In genomic region chr2:178238750-178239149, GRCh38 we compare ENCODE assay signal across 18 cellular contexts.
"Had no signal": no experiment of that assay in that cellular context is flagged by ENCODE, and none has a peak within 500 bp of the region (broad histone marks: within the 10 kb centered on the region; RNA-seq: fewer than 3 reads in every experiment).

No MANE protein-coding gene starts in this region.

- ATAC-seq: gastrocnemius medialis; mucosa of descending colon; natural killer cell treated with Interleukin-12 subunit alpha and Interleukin-12 subunit beta and Interleukin-15 and Interleukin-18, amount 100 ng/mL, for 72 hours; stimulated activated memory B cell treated with anti-CD40 and anti-IgM and Interleukin-4, amounts not matched to agents 10 μg/mL and 1 μg/mL and 100 μg/mL, for 72 hours; upper lobe of right lung had no signal

- H3K27ac ChIP-seq: neutrophil, parathyroid adenoma, sigmoid colon, suprapubic skin, transverse colon, upper lobe of right lung, uterus had no signal

- H3K4me3 ChIP-seq: gastrocnemius medialis, mucosa of descending colon, right atrium auricular region, sigmoid colon, suprapubic skin, transverse colon, upper lobe of right lung, uterus had no signal

- H3K36me3 ChIP-seq: gastrocnemius medialis, neutrophil, right atrium auricular region, sigmoid colon, suprapubic skin, transverse colon, upper lobe of right lung, uterus had no signal

- H2AFZ ChIP-seq: parathyroid adenoma had no signal

- H3K9me3 ChIP-seq: gastrocnemius medialis, mucosa of descending colon, neutrophil, right atrium auricular region, sigmoid colon, suprapubic skin, transverse colon, upper lobe of right lung, uterus had no signal

- H3K79me2 ChIP-seq: parathyroid adenoma had no signal

- H3K27me3 ChIP-seq: gastrocnemius medialis, neutrophil, right atrium auricular region, sigmoid colon, suprapubic skin, transverse colon, upper lobe of right lung, uterus had no signal

- H3K9ac ChIP-seq: parathyroid adenoma had no signal

- DNase-seq: effector CD8-positive, alpha-beta T cell; endodermal cell; foreskin fibroblast; gastrocnemius medialis; head of caudate nucleus; mucosa of descending colon; naive B cell; sigmoid colon; stimulated activated CD4-positive, alpha-beta T cell treated with anti-CD3 and anti-CD28 coated beads, Interleukin-4, amount 100 ng/mL, for 4 hours; transverse colon; upper lobe of right lung; uterus had no signal
